19 cellular contexts compared by ENCODE assay signal in the genomic region with DNA sequence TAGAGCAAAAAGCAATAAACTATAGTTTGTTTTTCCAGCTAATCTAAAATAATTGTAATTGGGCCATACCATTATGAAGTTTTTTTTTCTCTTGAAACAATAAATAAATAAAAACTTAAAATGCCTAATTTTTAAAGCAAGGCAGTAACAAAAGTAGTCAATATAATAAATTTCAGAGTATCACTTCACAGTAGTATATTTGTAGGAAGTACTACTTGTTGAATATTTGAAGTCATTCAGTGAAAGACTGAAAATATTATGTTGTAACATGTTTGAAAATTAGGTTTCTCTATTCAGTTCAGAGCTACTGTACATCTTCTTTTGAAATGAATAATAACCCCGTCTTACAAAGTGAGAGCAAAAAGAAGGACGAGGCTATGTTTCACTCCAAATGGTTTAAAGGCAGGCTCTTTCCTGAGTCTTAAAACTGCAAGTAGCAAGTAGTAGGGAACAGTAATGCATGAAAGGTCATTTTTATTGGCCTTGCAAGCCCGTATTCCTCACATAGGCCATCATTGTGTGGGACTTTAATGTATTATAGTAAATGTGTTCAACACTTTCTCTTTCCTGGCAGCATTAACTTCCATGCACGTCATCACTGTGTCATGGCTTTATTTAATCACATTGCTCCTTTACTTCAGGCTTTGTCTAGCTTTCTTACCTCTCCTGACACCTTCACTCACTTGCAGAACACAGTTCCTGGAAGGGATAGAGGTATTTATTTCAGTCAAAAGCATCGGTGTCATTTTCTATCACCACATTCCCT.
A peak's percentile ranks its signal among the peaks of the same experiment; 100 is the strongest.
DNase-seq lines count a peak whose midpoint lies in the region; ATAC-seq and TF ChIP-seq lines count a peak whose summit lies in the region.
"Had no signal": no experiment of that assay in that cellular context is flagged by ENCODE, and none has a peak within 500 bp of the region (broad histone marks: within the 10 kb centered on the region; RNA-seq: fewer than 3 reads in every experiment).

No MANE protein-coding gene starts in this region.

- POLR2A ChIA-PET in SK-N-SH (lab: Yijun Ruan, JAX), result no interaction called here

- ATAC-seq in SK-N-SH treated with all-trans-retinoic acid at 6 μM for 48 hours (no peak), GM21423 (IDR thresholded peaks at IDR 0.05; ENCODE audit: unreplicated experiment) (no peak)

- no peaks in the 10 kb centered on the region for H3K9me2 ChIP-seq in SK-N-SH

- H3K4me3 ChIP-seq in SK-N-SH (ENCODE audit: low read depth in 2 of 2, low read length in 1 of 2), result no peak overlapping the region
- H3K4me3 ChIP-seq in mesendoderm (ENCODE audit: low read length), result no peak overlapping the region

- H4K8ac ChIP-seq in mesendoderm (ENCODE audit: low read depth, low read length), result no peak overlapping the region

- WGBS in SK-N-SH (ENCODE audit: low lambda C conversion rate), result 93% methylated on average over 5 of the region's 5 CpGs
- WGBS in mesendoderm (ENCODE audit: extremely low coverage, insufficient coverage, low lambda C conversion rate), result no CpG with 5 or more reads among the region's 5 CpGs

- H3K27me3 ChIP-seq in SK-N-SH (ENCODE audit: insufficient read depth), result no peaks in the 10 kb centered on the region
- H3K27me3 ChIP-seq in mesendoderm (ENCODE audit: insufficient read depth, low read length, poor library complexity), result no peaks in the 10 kb centered on the region

- H2AFZ ChIP-seq in SK-N-SH (ENCODE audit: low read depth), result no peak overlapping the region

- H3K18ac ChIP-seq in mesendoderm (ENCODE audit: low read length), result no peak overlapping the region

- H3K4me1 ChIP-seq in SK-N-SH (ENCODE audit: control insufficient read depth in 1 of 2, insufficient read depth in 2 of 2, low read depth in 1 of 2, low read length in 1 of 2) (peaks cover 0 to 34% of the 10 kb centered on the region in 2 experiments), mesendoderm (ENCODE audit: control insufficient read depth, low read depth, low read length) (no peaks in the 10 kb centered on the region)

- no peak overlapping the region for H3K23ac ChIP-seq in mesendoderm (ENCODE audit: low read length)

- H3K4me3 Mint-ChIP-seq in chondrocyte (ENCODE audit: unreplicated experiment), result no peak overlapping the region
- no peak overlapping the region for H3K4me3 Mint-ChIP-seq in activated T-helper 2 cell treated with anti-CD3 and anti-CD28 coated beads, Interferon-gamma antibody, Interleukin-2, Interleukin-4, amounts not matched to agents 10 μg/mL and 5 μg/mL and 100 μg/mL, durations not matched to agents 14 hours and 24 hours and 36 hours (ENCODE audit: low read depth)
- H3K4me3 Mint-ChIP-seq: CD4-positive, alpha-beta memory T cell had no signal

- no peak overlapping the region for H2BK120ac ChIP-seq in mesendoderm (ENCODE audit: low read depth, low read length)

- H3F3A ChIP-seq in SK-N-SH (replicated peaks; ENCODE audit: insufficient read depth), result peaks cover 25% of the 10 kb centered on the region

- H3K4me1 Mint-ChIP-seq in chondrocyte (ENCODE audit: low read depth), result peaks cover 70% of the 10 kb centered on the region
- peaks cover 3% of the 10 kb centered on the region for H3K4me1 Mint-ChIP-seq in activated T-helper 2 cell treated with anti-CD3 and anti-CD28 coated beads, Interferon-gamma antibody, Interleukin-2, Interleukin-4, amounts not matched to agents 10 μg/mL and 5 μg/mL and 100 μg/mL, durations not matched to agents 14 hours and 24 hours and 36 hours (ENCODE audit: low read depth)

- H2AK5ac ChIP-seq in mesendoderm (ENCODE audit: low read length), result no peak overlapping the region

- peaks cover 0 to 2% of the 10 kb centered on the region in 2 experiments for H3K36me3 ChIP-seq in SK-N-SH (replicated peaks in 1 of 2; ENCODE audit: control insufficient read depth in 1 of 2, insufficient read depth in 2 of 2, low read length in 1 of 2)
- H3K36me3 ChIP-seq in mesendoderm (ENCODE audit: control insufficient read depth, insufficient read depth, low read length), result no peaks in the 10 kb centered on the region

- no peaks in the 10 kb centered on the region for H3K79me2 ChIP-seq in SK-N-SH (ENCODE audit: insufficient read depth)
- no peaks in the 10 kb centered on the region for H3K79me2 ChIP-seq in mesendoderm (ENCODE audit: control insufficient read depth, insufficient read depth, low read length)

- no peak overlapping the region for H2BK5ac ChIP-seq in mesendoderm (ENCODE audit: low read length)

- H4K20me1 ChIP-seq in SK-N-SH (ENCODE audit: insufficient read depth), result no peaks in the 10 kb centered on the region

- H3K27ac ChIP-seq in SK-N-SH (ENCODE audit: low read depth in 2 of 2, low read length in 1 of 2) (peak overlapping the region; percentile 8 to 22; a peak in 2 of 4 replicates), mesendoderm (ENCODE audit: low read depth, low read length) (no peak overlapping the region)
- H3K27ac ChIP-seq: 22Rv1, KMS-11 had no signal

- no peaks in the 10 kb centered on the region for H3K79me1 ChIP-seq in mesendoderm (ENCODE audit: low read length)

- intact Hi-C loops in activated T-helper 2 cell treated with anti-CD3 and anti-CD28 coated beads, Interferon-gamma antibody, Interleukin-2, Interleukin-4, amounts not matched to agents 10 μg/mL and 5 μg/mL and 100 μg/mL, durations not matched to agents 14 hours and 24 hours and 36 hours (cut with micrococcal nuclease), result no loop called here

- H3K4me2 ChIP-seq in SK-N-SH, result no peak overlapping the region
- no peak overlapping the region for H3K4me2 ChIP-seq in mesendoderm (ENCODE audit: low read length)
- H3K4me2 ChIP-seq: KMS-11 had no signal

- H4K5ac ChIP-seq in mesendoderm (ENCODE audit: low read length), result no peak overlapping the region

- CTCF ChIA-PET in SK-N-SH (lab: Yijun Ruan, JAX), result no interaction called here

- no peak overlapping the region for H3K4ac ChIP-seq in mesendoderm (ENCODE audit: low read depth, low read length)

- H3K9me3 ChIP-seq in SK-N-SH, result no peaks in the 10 kb centered on the region

- H2BK15ac ChIP-seq in mesendoderm (replicated peaks; ENCODE audit: low read depth), result no peak overlapping the region

- H3K27ac Mint-ChIP-seq in chondrocyte (ENCODE audit: unreplicated experiment), result peak overlapping the region; percentile 94
- no peak overlapping the region for H3K27ac Mint-ChIP-seq in activated T-helper 2 cell treated with anti-CD3 and anti-CD28 coated beads, Interferon-gamma antibody, Interleukin-2, Interleukin-4, amounts not matched to agents 10 μg/mL and 5 μg/mL and 100 μg/mL, durations not matched to agents 14 hours and 24 hours and 36 hours
- H3K27ac Mint-ChIP-seq: CD4-positive, alpha-beta memory T cell had no signal

- no peak overlapping the region for H3K56ac ChIP-seq in mesendoderm (ENCODE audit: low read length)

- H3K9me3 Mint-ChIP-seq in chondrocyte (ENCODE audit: low read depth), result peaks cover 2% of the 10 kb centered on the region
- H3K9me3 Mint-ChIP-seq in activated T-helper 2 cell treated with anti-CD3 and anti-CD28 coated beads, Interferon-gamma antibody, Interleukin-2, Interleukin-4, amounts not matched to agents 10 μg/mL and 5 μg/mL and 100 μg/mL, durations not matched to agents 14 hours and 24 hours and 36 hours, result peaks cover 5% of the 10 kb centered on the region

- TF ChIP-seq CTCF in SK-N-SH (IDR thresholded peaks at IDR 0.05), result no peak
- TF ChIP-seq CTCF in chondrocyte (IDR thresholded peaks at IDR 0.05), result no peak

- DNase-seq in SK-N-SH, result no peak
- no peak for DNase-seq in chondrocyte (ENCODE audit: low spot score)
- DNase-seq in mesendoderm, result peak; percentile 16
- DNase-seq in stimulated activated CD4-positive, alpha-beta T cell treated with anti-CD3 and anti-CD28 coated beads, Interleukin-4, amount 100 ng/mL, for 4 hours, result no peak
- DNase-seq in AG20443 (ENCODE audit: low spot score), result no peak
- DNase-seq in activated T-helper 2 cell treated with anti-CD3 and anti-CD28 coated beads, Interferon-gamma antibody, Interleukin-2, Interleukin-4, amounts not matched to agents 10 μg/mL and 5 μg/mL and 100 μg/mL, durations not matched to agents 14 hours and 24 hours and 36 hours (ENCODE audit: low spot score), result no peak
- DNase-seq: Calu3; CD4-positive, alpha-beta memory T cell; GF-D8; NCI-H1417 treated with DMSO at 0.1 percent for 48 hours; NCI-H1930; NCI-H226; NCI-H524; OCI-M1; Right ventricle myocardium superior had no signal

- TF ChIP-seq RAD21 in SK-N-SH (IDR thresholded peaks at IDR 0.05; ENCODE audit: low read length), result no peak

- no peaks in the 10 kb centered on the region for H3K27me3 Mint-ChIP-seq in chondrocyte (ENCODE audit: low read depth)
- no peaks in the 10 kb centered on the region for H3K27me3 Mint-ChIP-seq in activated T-helper 2 cell treated with anti-CD3 and anti-CD28 coated beads, Interferon-gamma antibody, Interleukin-2, Interleukin-4, amounts not matched to agents 10 μg/mL and 5 μg/mL and 100 μg/mL, durations not matched to agents 14 hours and 24 hours and 36 hours (ENCODE audit: low read depth)
- H3K27me3 Mint-ChIP-seq: CD4-positive, alpha-beta memory T cell had no signal

- no peak overlapping the region for H3K9ac ChIP-seq in SK-N-SH
- H3K9ac ChIP-seq in mesendoderm (ENCODE audit: low read length), result no peak overlapping the region
- H3K9ac ChIP-seq: KMS-11 had no signal

- no peaks in the 10 kb centered on the region for H3K36me3 Mint-ChIP-seq in chondrocyte (ENCODE audit: low read depth)
- H3K36me3 Mint-ChIP-seq in activated T-helper 2 cell treated with anti-CD3 and anti-CD28 coated beads, Interferon-gamma antibody, Interleukin-2, Interleukin-4, amounts not matched to agents 10 μg/mL and 5 μg/mL and 100 μg/mL, durations not matched to agents 14 hours and 24 hours and 36 hours (ENCODE audit: low read depth), result no peaks in the 10 kb centered on the region

- TF ChIP-seq EP300 in SK-N-SH (IDR thresholded peaks at IDR 0.05; ENCODE audit: borderline replicate concordance in 1 of 2, low read depth in 1 of 2, low read length in 1 of 2), result no peak

TF ChIP-seq in SK-N-SH, 30 proteins besides CTCF, POLR2A, EP300 and RAD21:
- TF ChIP-seq NFIC (IDR thresholded peaks at IDR 0.05; ENCODE audit: borderline replicate concordance), result no peak

TF ChIP-seq in SK-N-SH treated with all-trans-retinoic acid at 6 μM for 48 hours, 23 proteins besides CTCF, POLR2A, EP300 and RAD21 (continues in another document):
- TF ChIP-seq ZNF8 (CRISPR knock-in tag; IDR thresholded peaks at IDR 0.05), result no peak
- TF ChIP-seq, protein P1, sequence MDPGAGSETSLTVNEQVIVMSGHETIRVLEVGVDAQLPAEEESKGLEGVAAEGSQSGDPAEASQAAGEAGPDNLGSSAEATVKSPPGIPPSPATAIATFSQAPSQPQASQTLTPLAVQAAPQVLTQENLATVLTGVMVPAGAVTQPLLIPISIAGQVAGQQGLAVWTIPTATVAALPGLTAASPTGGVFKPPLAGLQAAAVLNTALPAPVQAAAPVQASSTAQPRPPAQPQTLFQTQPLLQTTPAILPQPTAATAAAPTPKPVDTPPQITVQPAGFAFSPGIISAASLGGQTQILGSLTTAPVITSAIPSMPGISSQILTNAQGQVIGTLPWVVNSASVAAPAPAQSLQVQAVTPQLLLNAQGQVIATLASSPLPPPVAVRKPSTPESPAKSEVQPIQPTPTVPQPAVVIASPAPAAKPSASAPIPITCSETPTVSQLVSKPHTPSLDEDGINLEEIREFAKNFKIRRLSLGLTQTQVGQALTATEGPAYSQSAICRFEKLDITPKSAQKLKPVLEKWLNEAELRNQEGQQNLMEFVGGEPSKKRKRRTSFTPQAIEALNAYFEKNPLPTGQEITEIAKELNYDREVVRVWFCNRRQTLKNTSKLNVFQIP (CRISPR knock-in tag; IDR thresholded peaks at IDR 0.05; ENCODE audit: borderline replicate concordance, low read depth), result no peak
